1 cellular context compared by ENCODE assay signal in the genomic region with DNA sequence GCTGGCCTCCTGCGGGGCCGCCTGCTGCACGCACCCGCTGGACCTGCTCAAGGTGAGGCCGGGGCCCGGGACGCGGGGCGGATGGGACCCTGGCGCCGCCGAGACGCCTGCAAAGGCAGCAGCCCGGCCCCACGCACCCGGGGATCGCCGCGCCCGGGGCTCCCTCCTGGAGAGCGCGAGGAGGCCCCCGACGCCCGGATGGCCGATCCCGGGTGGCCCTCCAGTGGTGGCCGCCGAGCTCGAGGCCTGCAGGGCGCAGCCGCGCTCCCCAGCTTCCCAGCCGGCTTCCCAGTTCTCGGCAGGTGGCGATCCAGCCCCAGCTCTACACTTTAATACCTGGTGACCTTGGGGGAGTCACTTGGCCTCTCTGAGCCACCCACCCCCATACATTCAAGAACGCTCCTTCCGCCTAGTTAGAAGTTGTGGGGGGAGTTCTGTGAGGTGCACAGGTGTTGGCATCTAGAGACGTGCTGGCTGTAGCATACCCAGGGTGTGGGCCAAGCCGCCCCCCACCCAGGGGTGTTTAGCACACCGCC.
TF ChIP-seq lines count a peak whose summit lies in the region.

No MANE protein-coding gene starts in this region.

TF ChIP-seq in HepG2, 621 proteins besides CTCF, POLR2A, EP300 and RAD21 (continues in another document):
- peak; percentile 14; the same call in 1 of the 2 replicates for TF ChIP-seq SPEN (CRISPR knock-in tag; IDR thresholded peaks at IDR 0.05; ENCODE audit: low read depth)
- peak; percentile 78 for TF ChIP-seq ZNF552 (CRISPR knock-in tag; IDR thresholded peaks at IDR 0.05; ENCODE audit: borderline replicate concordance)
- TF ChIP-seq ZNF24 (IDR thresholded peaks at IDR 0.05), result no peak
- TF ChIP-seq MLXIP (CRISPR knock-in tag; IDR thresholded peaks at IDR 0.05; ENCODE audit: borderline replicate concordance), result no peak
- TF ChIP-seq ZBTB7B (CRISPR knock-in tag; IDR thresholded peaks at IDR 0.05), result no peak; the same call in 1 of the 2 replicates
- TF ChIP-seq, protein P1, sequence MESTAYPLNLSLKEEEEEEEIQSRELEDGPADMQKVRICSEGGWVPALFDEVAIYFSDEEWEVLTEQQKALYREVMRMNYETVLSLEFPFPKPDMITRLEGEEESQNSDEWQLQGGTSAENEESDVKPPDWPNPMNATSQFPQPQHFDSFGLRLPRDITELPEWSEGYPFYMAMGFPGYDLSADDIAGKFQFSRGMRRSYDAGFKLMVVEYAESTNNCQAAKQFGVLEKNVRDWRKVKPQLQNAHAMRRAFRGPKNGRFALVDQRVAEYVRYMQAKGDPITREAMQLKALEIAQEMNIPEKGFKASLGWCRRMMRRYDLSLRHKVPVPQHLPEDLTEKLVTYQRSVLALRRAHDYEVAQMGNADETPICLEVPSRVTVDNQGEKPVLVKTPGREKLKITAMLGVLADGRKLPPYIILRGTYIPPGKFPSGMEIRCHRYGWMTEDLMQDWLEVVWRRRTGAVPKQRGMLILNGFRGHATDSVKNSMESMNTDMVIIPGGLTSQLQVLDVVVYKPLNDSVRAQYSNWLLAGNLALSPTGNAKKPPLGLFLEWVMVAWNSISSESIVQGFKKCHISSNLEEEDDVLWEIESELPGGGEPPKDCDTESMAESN (CRISPR knock-in tag; conservative IDR thresholded peaks at IDR 0.05), result peak; percentile 66; the same call in 1 of the 2 replicates
- no peak for TF ChIP-seq SCMH1 (CRISPR knock-in tag; IDR thresholded peaks at IDR 0.05; ENCODE audit: borderline replicate concordance)
- TF ChIP-seq BCL6 (CRISPR knock-in tag; IDR thresholded peaks at IDR 0.05), result no peak
- TF ChIP-seq HIC2 (CRISPR knock-in tag; IDR thresholded peaks at IDR 0.05; ENCODE audit: low read depth), result no peak; the same call in 1 of the 2 replicates
- TF ChIP-seq PREB (CRISPR knock-in tag; IDR thresholded peaks at IDR 0.05), result peak; percentile 90; the same call in 1 of the 2 replicates
- peak; percentile 85 for TF ChIP-seq ZMYM3 (CRISPR knock-in tag; IDR thresholded peaks at IDR 0.05)
- TF ChIP-seq ZNF33B (CRISPR knock-in tag; IDR thresholded peaks at IDR 0.05), result no peak
- TF ChIP-seq KIAA2018 (CRISPR knock-in tag; IDR thresholded peaks at IDR 0.05; ENCODE audit: borderline replicate concordance), result no peak
- TF ChIP-seq SAP130 (CRISPR knock-in tag; IDR thresholded peaks at IDR 0.05; ENCODE audit: low read depth), result peak; percentile 22; the same call in 1 of the 2 replicates
- TF ChIP-seq ZNF234 (CRISPR knock-in tag; conservative IDR thresholded peaks at IDR 0.05), result no peak
- TF ChIP-seq ZBTB44 (CRISPR knock-in tag; IDR thresholded peaks at IDR 0.05), result 0 out of 2 replicates have a peak, but pooled peaks have one; percentile 51
- TF ChIP-seq ZNF451 (CRISPR knock-in tag; IDR thresholded peaks at IDR 0.05), result peak; percentile 11; the same call in 1 of the 2 replicates
- TF ChIP-seq JDP2 (CRISPR knock-in tag; IDR thresholded peaks at IDR 0.05; ENCODE audit: borderline replicate concordance), result no peak
- no peak for TF ChIP-seq ZBTB37 (CRISPR knock-in tag; IDR thresholded peaks at IDR 0.05)
- TF ChIP-seq MXD1 (CRISPR knock-in tag; IDR thresholded peaks at IDR 0.05), result 0 out of 2 replicates have a peak, but pooled peaks have one; percentile 18
- peak; percentile 51; the same call in 1 of the 2 replicates for TF ChIP-seq ZNF510 (CRISPR knock-in tag; IDR thresholded peaks at IDR 0.05; ENCODE audit: low read depth)
- TF ChIP-seq CENPX (CRISPR knock-in tag; IDR thresholded peaks at IDR 0.05), result no peak
- no peak for TF ChIP-seq SP1 (IDR thresholded peaks at IDR 0.05)
- 0 out of 2 replicates have a peak, but pooled peaks have one; percentile 3 for TF ChIP-seq SP1 (CRISPR knock-in tag; IDR thresholded peaks at IDR 0.05)
- TF ChIP-seq CBX5 (CRISPR knock-in tag; IDR thresholded peaks at IDR 0.05; ENCODE audit: borderline replicate concordance), result no peak
- TF ChIP-seq ZNF484 (CRISPR knock-in tag; IDR thresholded peaks at IDR 0.05; ENCODE audit: borderline replicate concordance, low read depth), result 0 out of 2 replicates have a peak, but pooled peaks have one; percentile 65
- peak; percentile 11 for TF ChIP-seq ZFX (CRISPR knock-in tag; IDR thresholded peaks at IDR 0.05; ENCODE audit: low read depth)
- TF ChIP-seq NR0B2 (CRISPR knock-in tag; IDR thresholded peaks at IDR 0.05), result peak; percentile 18; the same call in 1 of the 2 replicates
- TF ChIP-seq TBL1XR1 (IDR thresholded peaks at IDR 0.05; ENCODE audit: borderline replicate concordance, low read length, partially characterized antibody), result no peak
- peak; percentile 49; the same call in 1 of the 2 replicates for TF ChIP-seq PITX1 (CRISPR knock-in tag; IDR thresholded peaks at IDR 0.05)
- TF ChIP-seq CCAR2 (optimal IDR thresholded peaks at IDR 0.05; ENCODE audit: low read depth, low read length), result no peak
- TF ChIP-seq ZNF556 (CRISPR knock-in tag; IDR thresholded peaks at IDR 0.05; ENCODE audit: borderline replicate concordance), result peak; percentile 72; the same call in 1 of the 2 replicates
- peak; percentile 93 for TF ChIP-seq ZNF768 (CRISPR knock-in tag; IDR thresholded peaks at IDR 0.05)
- 0 out of 2 replicates have a peak, but pooled peaks have one; percentile 29 for TF ChIP-seq KLF12 (CRISPR knock-in tag; IDR thresholded peaks at IDR 0.05; ENCODE audit: borderline replicate concordance)
- no peak for TF ChIP-seq FOXA1 (IDR thresholded peaks at IDR 0.05)
- no peak for TF ChIP-seq FOXA1 (CRISPR knock-in tag; IDR thresholded peaks at IDR 0.05)
- peak; percentile 0 for TF ChIP-seq KDM2A (CRISPR knock-in tag; IDR thresholded peaks at IDR 0.05; ENCODE audit: borderline replicate concordance, low read depth)
